7 cellular contexts compared by ENCODE assay signal in genomic region chr3:53045784-53046170, GRCh38. TPM values are rescaled to one million over a fixed set of nuclear protein-coding genes. Genes with fewer than 3 reads are reported as not detected.
DNase-seq lines count a peak whose midpoint lies in the region; TF ChIP-seq lines count a peak whose summit lies in the region.

A gene with protein sequence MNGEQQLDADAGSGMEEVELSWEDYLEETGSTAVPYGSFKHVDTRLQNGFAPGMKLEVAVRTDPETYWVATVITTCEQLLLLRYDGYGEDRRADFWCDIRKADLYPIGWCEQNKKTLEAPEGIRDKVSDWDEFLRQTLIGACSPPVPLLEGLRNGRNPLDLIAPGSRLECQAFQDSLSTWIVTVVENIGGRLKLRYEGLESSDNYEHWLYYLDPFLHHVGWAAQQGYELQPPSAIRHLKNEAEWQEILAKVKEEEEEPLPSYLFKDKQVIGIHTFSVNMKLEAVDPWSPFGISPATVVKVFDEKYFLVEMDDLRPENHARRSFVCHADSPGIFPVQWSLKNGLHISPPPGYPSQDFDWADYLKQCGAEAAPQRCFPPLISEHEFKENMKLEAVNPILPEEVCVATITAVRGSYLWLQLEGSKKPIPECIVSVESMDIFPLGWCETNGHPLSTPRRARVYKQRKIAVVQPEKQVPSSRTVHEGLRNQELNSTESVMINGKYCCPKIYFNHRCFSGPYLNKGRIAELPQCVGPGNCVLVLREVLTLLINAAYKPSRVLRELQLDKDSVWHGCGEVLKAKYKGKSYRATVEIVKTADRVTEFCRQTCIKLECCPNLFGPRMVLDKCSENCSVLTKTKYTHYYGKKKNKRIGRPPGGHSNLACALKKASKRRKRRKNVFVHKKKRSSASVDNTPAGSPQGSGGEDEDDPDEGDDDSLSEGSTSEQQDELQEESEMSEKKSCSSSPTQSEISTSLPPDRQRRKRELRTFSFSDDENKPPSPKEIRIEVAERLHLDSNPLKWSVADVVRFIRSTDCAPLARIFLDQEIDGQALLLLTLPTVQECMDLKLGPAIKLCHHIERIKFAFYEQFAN (minus strand): TSS chr3:53046073. CDS start chr3:52969128, 76,945 bp downstream.

- in situ Hi-C loops in GM13977 (cut with MboI; ENCODE audit: low pct_unique_long_range_greater_than_20kb, low sequenced_read_pairs, unreplicated experiment), result no loop called here

- peaks cover 8% of the 10 kb centered on the region for H3K36me3 Mint-ChIP-seq in activated CD4-positive, alpha-beta T cell treated with anti-CD3 and anti-CD28 coated beads, Interleukin-2, amount 10 ng/mL, durations not matched to agents 7 days and 5 days (ENCODE audit: low read depth)

- TF ChIP-seq CTCF in GM13977 (IDR thresholded peaks at IDR 0.05; ENCODE audit: extremely low read depth, insufficient read depth, missing control alignments), result no peak
- TF ChIP-seq CTCF in dorsolateral prefrontal cortex (IDR thresholded peaks at IDR 0.05 in 54 of 56, conservative IDR thresholded peaks at IDR 0.05 in 2 of 56; ENCODE audit: low read depth in 1 of 56, partially characterized antibody in 56 of 56), result peak in 2 of 56 donors; percentile 5 to 9
- no peak for TF ChIP-seq CTCF in lower leg skin (IDR thresholded peaks at IDR 0.05)

- intact Hi-C loops in dorsolateral prefrontal cortex (cut with DNase I), result loop anchor here in 1 of 2 donors (2.0 to 10.0 kb wide), 3 partner anchors 27 to 341 kb away; partner anchors contain the start of genes GLT8D1, SPCS1 and STIMATE
- intact Hi-C loops in lower leg skin (cut with DNase I; ENCODE audit: low total_unique reads), result no loop called here

- H3K27ac ChIP-seq in dorsolateral prefrontal cortex, result peak within 1 kb of the TSS; percentile 58 to 98 (median 94)

- WGBS in lower leg skin, 2 donors, result 0% methylated on average over 47 to 50 of the region's 58 CpGs

- peak within 1 kb of the TSS; percentile 99 for H3K27ac Mint-ChIP-seq in activated CD4-positive, alpha-beta T cell treated with anti-CD3 and anti-CD28 coated beads, Interleukin-2, amount 10 ng/mL, durations not matched to agents 7 days and 5 days

- H3K4me1 Mint-ChIP-seq in activated CD4-positive, alpha-beta T cell treated with anti-CD3 and anti-CD28 coated beads, Interleukin-2, amount 10 ng/mL, durations not matched to agents 7 days and 5 days, result peaks cover 42% of the 10 kb centered on the region

- H3K4me3 Mint-ChIP-seq in activated CD4-positive, alpha-beta T cell treated with anti-CD3 and anti-CD28 coated beads, Interleukin-2, amount 10 ng/mL, durations not matched to agents 7 days and 5 days, result peak within 1 kb of the TSS; percentile 96

- CTCF ChIA-PET in HEK293T (lab: Yijun Ruan, JAX), result no interaction called here
- CTCF ChIA-PET in activated CD4-positive, alpha-beta T cell treated with anti-CD3 and anti-CD28 coated beads, Interleukin-2, amount 10 ng/mL, durations not matched to agents 7 days and 5 days (lab: Charles Lee), result interaction anchor here (0.6 to 1.1 kb wide), 3 partner anchors 12 to 186 kb away, joined by 3 to 4 read pairs (median 3); no protein-coding TSS in a partner anchor

- no peaks in the 10 kb centered on the region for H3K27me3 ChIP-seq in dorsolateral prefrontal cortex

- H3K27me3 Mint-ChIP-seq in activated CD4-positive, alpha-beta T cell treated with anti-CD3 and anti-CD28 coated beads, Interleukin-2, amount 10 ng/mL, durations not matched to agents 7 days and 5 days, result peaks cover 9% of the 10 kb centered on the region

- no peak for TF ChIP-seq POLR2A in lower leg skin (IDR thresholded peaks at IDR 0.05)

- DNase-seq in GM13977 (ENCODE audit: low spot score) (peak; percentile 95), HEK293T (ENCODE audit: extremely low spot score) (peak; percentile 84), NAMALWA (ENCODE audit: low spot score) (peak; percentile 33), dorsolateral prefrontal cortex (peak in 9 of 10 donors; percentile 33 to 70 (median 56)), lower leg skin (ENCODE audit: low spot score in 2 of 2) (peak; percentile 17 to 91)
- DNase-seq in activated CD4-positive, alpha-beta T cell treated with anti-CD3 and anti-CD28 coated beads, Interleukin-2, amount 10 ng/mL, durations not matched to agents 7 days and 5 days, result peak; percentile 72
- peak; percentile 63 to 71 for DNase-seq in stimulated activated CD4-positive, alpha-beta T cell treated with anti-CD3 and anti-CD28 coated beads, Interleukin-4, amount 100 ng/mL, for 48 hours (ENCODE audit: low read depth in 2 of 2)

- H3K9me3 Mint-ChIP-seq in activated CD4-positive, alpha-beta T cell treated with anti-CD3 and anti-CD28 coated beads, Interleukin-2, amount 10 ng/mL, durations not matched to agents 7 days and 5 days, result no peaks in the 10 kb centered on the region

- H3K4me3 ChIP-seq in dorsolateral prefrontal cortex, result peak within 1 kb of the TSS; percentile 66 to 95 (median 85)
- H3K4me3 ChIP-seq in lower leg skin (ENCODE audit: low read depth, poor library complexity, severe bottlenecking), result peak within 1 kb of the TSS; percentile 82

- POLR2A ChIA-PET in HEK293T (lab: Yijun Ruan, JAX), result interaction anchor here (0.8 to 1.4 kb wide), 7 partner anchors 9 to 174 kb away, joined by 3 to 9 read pairs (median 4); no protein-coding TSS in a partner anchor
- POLR2A ChIA-PET in activated CD4-positive, alpha-beta T cell treated with anti-CD3 and anti-CD28 coated beads, Interleukin-2, amount 10 ng/mL, durations not matched to agents 7 days and 5 days (lab: Charles Lee), result interaction anchor here (0.6 kb wide), 1 partner anchor 63 kb away, joined by 5 read pairs; no protein-coding TSS in a partner anchor

TF ChIP-seq in HEK293T, 16 proteins besides CTCF, POLR2A, EP300 and RAD21:
- TF ChIP-seq FOXK2 (IDR thresholded peaks at IDR 0.05) (no peak), HDGF (IDR thresholded peaks at IDR 0.05; ENCODE audit: borderline replicate concordance) (no peak), SUZ12 (IDR thresholded peaks at IDR 0.05) (no peak), NFRKB (IDR thresholded peaks at IDR 0.05) (no peak), TARDBP (IDR thresholded peaks at IDR 0.05) (no peak), FOXA1 (IDR thresholded peaks at IDR 0.05) (no peak), ELF4 (IDR thresholded peaks at IDR 0.05) (no peak), SP1 (IDR thresholded peaks at IDR 0.05) (no peak), LEF1 (IDR thresholded peaks at IDR 0.05; ENCODE audit: borderline replicate concordance) (no peak), ZNF384 (IDR thresholded peaks at IDR 0.05) (no peak), FOXM1 (IDR thresholded peaks at IDR 0.05; ENCODE audit: borderline replicate concordance) (no peak), L3MBTL2 (conservative IDR thresholded peaks at IDR 0.05) (no peak), PKNOX1 (IDR thresholded peaks at IDR 0.05) (no peak), ARNT (IDR thresholded peaks at IDR 0.05) (no peak), CTBP1 (IDR thresholded peaks at IDR 0.05; ENCODE audit: borderline replicate concordance) (no peak; the same call in 1 of the 2 replicates), BHLHE40 (IDR thresholded peaks at IDR 0.05; ENCODE audit: borderline replicate concordance) (no peak)
TF ChIP-seq in HEK293T: peak in this region for 0.

RNA-seq across cellular contexts. Expression of the gene that starts here (rescaled TPM):
- total RNA-seq in activated CD4-positive, alpha-beta T cell treated with anti-CD3 and anti-CD28 coated beads, Interleukin-2, amount 10 ng/mL, durations not matched to agents 7 days and 5 days, result 10 to 100 TPM; 32.2 to 32.8 TPM
- total RNA-seq in dorsolateral prefrontal cortex (10 to 100 TPM in 103 of 120 experiments, 1 to 10 TPM in 17; 7.1 to 28.2 (median 13.3) TPM), lower leg skin (10 to 100 TPM in 3 of 4 donors, 1 to 10 TPM in 1; 9.5 to 24.3 (median 14.4) TPM)

Comparison
In these comparisons a context has a peak if more than half of its experiments do, and no peak if none do; other contexts are left out.
1. Peak in every context shown above with its lines: DNase-seq, H3K4me3 ChIP-seq and H3K27ac ChIP-seq.
2. DNase-seq: peak in every context shown above with its lines; median percentile 95 in GM13977; 84 in HEK293T; 72 in activated CD4-positive, alpha-beta T cell treated with anti-CD3 and anti-CD28 coated beads, Interleukin-2, amount 10 ng/mL, durations not matched to agents 7 days and 5 days; 67 in stimulated activated CD4-positive, alpha-beta T cell treated with anti-CD3 and anti-CD28 coated beads, Interleukin-4, amount 100 ng/mL, for 48 hours; 56 in dorsolateral prefrontal cortex; 54 in lower leg skin; 33 in NAMALWA.